Comparison of ENCODE assay signal across 1 cellular context in the genomic region with DNA sequence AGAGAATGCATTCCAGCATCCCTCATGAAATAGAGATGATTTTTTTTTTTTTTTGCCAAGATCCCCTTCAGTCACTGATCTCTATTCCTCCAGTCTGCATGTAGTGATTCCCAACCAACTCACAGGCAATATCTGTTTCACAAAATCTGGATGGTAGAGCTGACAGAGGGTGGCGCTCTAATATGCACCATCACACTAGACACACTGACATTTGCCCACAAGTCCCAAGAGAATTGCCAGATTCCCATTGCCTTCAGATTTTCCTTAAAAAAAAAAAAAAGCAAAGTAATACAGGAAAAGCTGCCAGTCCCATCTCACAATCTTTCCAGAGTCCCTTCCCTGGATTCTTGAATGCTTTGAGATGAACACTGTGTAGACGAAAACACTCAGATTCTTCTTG.
TF ChIP-seq lines count a peak whose summit lies in the region.

No MANE protein-coding gene starts in this region.

TF ChIP-seq in GM23338, 12 proteins besides CTCF, POLR2A, EP300 and RAD21 (continued from another document):
- TF ChIP-seq, protein P1, sequence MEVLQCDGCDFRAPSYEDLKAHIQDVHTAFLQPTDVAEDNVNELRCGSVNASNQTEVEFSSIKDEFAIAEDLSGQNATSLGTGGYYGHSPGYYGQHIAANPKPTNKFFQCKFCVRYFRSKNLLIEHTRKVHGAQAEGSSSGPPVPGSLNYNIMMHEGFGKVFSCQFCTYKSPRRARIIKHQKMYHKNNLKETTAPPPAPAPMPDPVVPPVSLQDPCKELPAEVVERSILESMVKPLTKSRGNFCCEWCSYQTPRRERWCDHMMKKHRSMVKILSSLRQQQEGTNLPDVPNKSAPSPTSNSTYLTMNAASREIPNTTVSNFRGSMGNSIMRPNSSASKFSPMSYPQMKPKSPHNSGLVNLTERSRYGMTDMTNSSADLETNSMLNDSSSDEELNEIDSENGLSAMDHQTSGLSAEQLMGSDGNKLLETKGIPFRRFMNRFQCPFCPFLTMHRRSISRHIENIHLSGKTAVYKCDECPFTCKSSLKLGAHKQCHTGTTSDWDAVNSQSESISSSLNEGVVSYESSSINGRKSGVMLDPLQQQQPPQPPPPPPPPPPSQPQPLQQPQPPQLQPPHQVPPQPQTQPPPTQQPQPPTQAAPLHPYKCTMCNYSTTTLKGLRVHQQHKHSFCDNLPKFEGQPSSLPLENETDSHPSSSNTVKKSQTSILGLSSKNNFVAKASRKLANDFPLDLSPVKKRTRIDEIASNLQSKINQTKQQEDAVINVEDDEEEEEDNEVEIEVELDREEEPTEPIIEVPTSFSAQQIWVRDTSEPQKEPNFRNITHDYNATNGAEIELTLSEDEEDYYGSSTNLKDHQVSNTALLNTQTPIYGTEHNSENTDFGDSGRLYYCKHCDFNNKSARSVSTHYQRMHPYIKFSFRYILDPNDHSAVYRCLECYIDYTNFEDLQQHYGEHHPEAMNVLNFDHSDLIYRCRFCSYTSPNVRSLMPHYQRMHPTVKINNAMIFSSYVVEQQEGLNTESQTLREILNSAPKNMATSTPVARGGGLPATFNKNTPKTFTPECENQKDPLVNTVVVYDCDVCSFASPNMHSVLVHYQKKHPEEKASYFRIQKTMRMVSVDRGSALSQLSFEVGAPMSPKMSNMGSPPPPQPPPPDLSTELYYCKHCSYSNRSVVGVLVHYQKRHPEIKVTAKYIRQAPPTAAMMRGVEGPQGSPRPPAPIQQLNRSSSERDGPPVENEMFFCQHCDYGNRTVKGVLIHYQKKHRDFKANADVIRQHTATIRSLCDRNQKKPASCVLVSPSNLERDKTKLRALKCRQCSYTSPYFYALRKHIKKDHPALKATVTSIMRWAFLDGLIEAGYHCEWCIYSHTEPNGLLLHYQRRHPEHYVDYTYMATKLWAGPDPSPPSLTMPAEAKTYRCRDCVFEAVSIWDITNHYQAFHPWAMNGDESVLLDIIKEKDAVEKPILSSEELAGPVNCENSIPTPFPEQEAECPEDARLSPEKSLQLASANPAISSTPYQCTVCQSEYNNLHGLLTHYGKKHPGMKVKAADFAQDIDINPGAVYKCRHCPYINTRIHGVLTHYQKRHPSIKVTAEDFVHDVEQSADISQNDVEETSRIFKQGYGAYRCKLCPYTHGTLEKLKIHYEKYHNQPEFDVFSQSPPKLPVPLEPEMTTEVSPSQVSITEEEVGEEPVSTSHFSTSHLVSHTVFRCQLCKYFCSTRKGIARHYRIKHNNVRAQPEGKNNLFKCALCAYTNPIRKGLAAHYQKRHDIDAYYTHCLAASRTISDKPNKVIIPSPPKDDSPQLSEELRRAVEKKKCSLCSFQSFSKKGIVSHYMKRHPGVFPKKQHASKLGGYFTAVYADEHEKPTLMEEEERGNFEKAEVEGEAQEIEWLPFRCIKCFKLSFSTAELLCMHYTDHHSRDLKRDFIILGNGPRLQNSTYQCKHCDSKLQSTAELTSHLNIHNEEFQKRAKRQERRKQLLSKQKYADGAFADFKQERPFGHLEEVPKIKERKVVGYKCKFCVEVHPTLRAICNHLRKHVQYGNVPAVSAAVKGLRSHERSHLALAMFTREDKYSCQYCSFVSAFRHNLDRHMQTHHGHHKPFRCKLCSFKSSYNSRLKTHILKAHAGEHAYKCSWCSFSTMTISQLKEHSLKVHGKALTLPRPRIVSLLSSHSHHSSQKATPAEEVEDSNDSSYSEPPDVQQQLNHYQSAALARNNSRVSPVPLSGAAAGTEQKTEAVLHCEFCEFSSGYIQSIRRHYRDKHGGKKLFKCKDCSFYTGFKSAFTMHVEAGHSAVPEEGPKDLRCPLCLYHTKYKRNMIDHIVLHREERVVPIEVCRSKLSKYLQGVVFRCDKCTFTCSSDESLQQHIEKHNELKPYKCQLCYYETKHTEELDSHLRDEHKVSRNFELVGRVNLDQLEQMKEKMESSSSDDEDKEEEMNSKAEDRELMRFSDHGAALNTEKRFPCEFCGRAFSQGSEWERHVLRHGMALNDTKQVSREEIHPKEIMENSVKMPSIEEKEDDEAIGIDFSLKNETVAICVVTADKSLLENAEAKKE (CRISPR knock-in tag; IDR thresholded peaks at IDR 0.05), result no peak
- TF ChIP-seq JUNB (IDR thresholded peaks at IDR 0.05; ENCODE audit: unreplicated experiment) (no peak), NANOG (IDR thresholded peaks at IDR 0.05; ENCODE audit: borderline replicate concordance) (no peak), POLR2AphosphoS5 (IDR thresholded peaks at IDR 0.05; ENCODE audit: low read depth) (no peak)
